9 cellular contexts compared by ENCODE assay signal in genomic region chr10:72563327-72563932, GRCh38.
DNase-seq lines count a peak whose midpoint lies in the region; ATAC-seq and TF ChIP-seq lines count a peak whose summit lies in the region.
"Had no signal": no experiment of that assay in that cellular context is flagged by ENCODE, and none has a peak within 500 bp of the region (broad histone marks: within the 10 kb centered on the region; RNA-seq: fewer than 3 reads in every experiment).

No MANE protein-coding gene starts in this region.

- H3K27ac Mint-ChIP-seq in activated naive CD4-positive, alpha-beta T cell treated with anti-CD3 and anti-CD28 coated beads, Interleukin-2, amount 50 U/mL, for 24 hours = peak overlapping the region; percentile 75

- peak; percentile 18 for ATAC-seq in GM19468 (IDR thresholded peaks at IDR 0.05; ENCODE audit: extremely low read depth, unreplicated experiment)
- ATAC-seq in HG03457 (IDR thresholded peaks at IDR 0.05; ENCODE audit: unreplicated experiment) = peak; percentile 59
- no peak for ATAC-seq in GM18502 (IDR thresholded peaks at IDR 0.05; ENCODE audit: poor library complexity, unreplicated experiment)

- TF ChIP-seq CTCF in GM10266 (IDR thresholded peaks at IDR 0.05; ENCODE audit: control insufficient read depth, insufficient read depth, low read depth, missing control alignments) = no peak

- H3K4me1 Mint-ChIP-seq in activated naive CD4-positive, alpha-beta T cell treated with anti-CD3 and anti-CD28 coated beads, Interleukin-2, amount 50 U/mL, for 24 hours = peaks cover 28% of the 10 kb centered on the region

- peak overlapping the region; percentile 24 for H3K4me3 Mint-ChIP-seq in activated naive CD4-positive, alpha-beta T cell treated with anti-CD3 and anti-CD28 coated beads, Interleukin-2, amount 50 U/mL, for 24 hours

- no peaks in the 10 kb centered on the region for H3K27me3 Mint-ChIP-seq in activated naive CD4-positive, alpha-beta T cell treated with anti-CD3 and anti-CD28 coated beads, Interleukin-2, amount 50 U/mL, for 24 hours

- H3K36me3 Mint-ChIP-seq in activated naive CD4-positive, alpha-beta T cell treated with anti-CD3 and anti-CD28 coated beads, Interleukin-2, amount 50 U/mL, for 24 hours = peaks cover 41% of the 10 kb centered on the region

- peak; percentile 18 for DNase-seq in GM10266 (ENCODE audit: extremely low spot score)
- DNase-seq in AG08396 (ENCODE audit: low spot score) = no peak
- DNase-seq in RPMI8226 = no peak
- DNase-seq in cortex of kidney (lab: John Stamatoyannopoulos, UW) = no peak
- DNase-seq: NCI-H82 had no signal

- no peaks in the 10 kb centered on the region for H3K9me3 Mint-ChIP-seq in activated naive CD4-positive, alpha-beta T cell treated with anti-CD3 and anti-CD28 coated beads, Interleukin-2, amount 50 U/mL, for 24 hours
